10 cellular contexts compared by ENCODE assay signal in genomic region chr1:111289371-111289770, GRCh38. TPM values are rescaled to one million over a fixed set of nuclear protein-coding genes. Genes with fewer than 3 reads are reported as not detected.
"Had no signal": no experiment of that assay in that cellular context is flagged by ENCODE, and none has a peak within 500 bp of the region (broad histone marks: within the 10 kb centered on the region; RNA-seq: fewer than 3 reads in every experiment).

No MANE protein-coding gene starts in this region.

- H3K27me3 Mint-ChIP-seq: IgD-negative memory B cell had no signal

- H3K4me3 ChIP-seq: K562 had no signal

- DNase-seq: IMR-90, KBM-7, KG1 had no signal

- H3K4me1 Mint-ChIP-seq: IgD-negative memory B cell had no signal

- FAIRE-seq: HepG2, HTR-8/SVneo had no signal

- H3K27ac Mint-ChIP-seq: IgD-negative memory B cell had no signal

- H3K36me3 Mint-ChIP-seq: IgD-negative memory B cell had no signal

- H3K27ac ChIP-seq: HL-60 had no signal

- H3K4me3 Mint-ChIP-seq: IgD-negative memory B cell had no signal

- ATAC-seq: HepG2, K562 had no signal

RNA-seq across cellular contexts. Expression of gene CHIA, which starts 1.3 kb away (rescaled TPM):
- total RNA-seq: HepG2, HT-29, HT1080, IMR-90, K562 had no signal
- polyA plus RNA-seq: HepG2, IMR-90, K562 had no signal
